In the genomic region with DNA sequence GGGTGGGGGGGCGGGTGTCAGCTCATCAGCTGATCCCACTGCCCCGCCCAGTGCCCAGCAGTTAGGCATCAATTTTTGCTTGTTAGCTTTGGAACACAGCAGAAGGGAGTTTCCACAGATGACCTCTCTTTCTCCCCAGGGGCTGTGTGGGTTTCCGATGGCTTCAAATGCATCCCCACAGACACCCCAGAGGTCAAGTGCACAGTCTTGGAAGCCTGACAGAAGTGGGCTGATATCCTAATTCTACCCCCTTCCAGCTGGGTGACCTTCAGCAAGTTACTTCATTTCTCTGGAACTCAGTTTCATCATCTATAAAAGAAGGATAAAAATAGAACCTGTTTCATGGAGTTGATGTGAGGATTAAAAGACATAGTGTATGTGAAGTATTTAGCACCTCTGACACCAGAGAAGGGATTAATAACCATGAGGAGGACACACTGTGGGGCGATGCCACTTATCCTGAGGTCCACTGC, we compare ENCODE assay signal across 11 cellular contexts. TPM values are rescaled to one million over a fixed set of nuclear protein-coding genes. Genes with fewer than 3 reads are reported as not detected.
DNase-seq lines count a peak whose midpoint lies in the region; ATAC-seq and TF ChIP-seq lines count a peak whose summit lies in the region.
"Had no signal": no experiment of that assay in that cellular context is flagged by ENCODE, and none has a peak within 500 bp of the region (broad histone marks: within the 10 kb centered on the region; RNA-seq: fewer than 3 reads in every experiment).

No MANE protein-coding gene starts in this region.

- H3K36me3 ChIP-seq in DOHH2 (ENCODE audit: control insufficient read depth, low read length), result peaks cover 79% of the 10 kb centered on the region
- H3K36me3 ChIP-seq in WERI-Rb-1, result peaks cover 11% of the 10 kb centered on the region

- H3K4me2 ChIP-seq in DOHH2 (ENCODE audit: low read length), result peak overlapping the region; percentile 88

- H3K27me3 ChIP-seq in DOHH2 (ENCODE audit: control insufficient read depth, low read length) (no peaks in the 10 kb centered on the region), WERI-Rb-1 (ENCODE audit: insufficient read depth, low read depth, severe bottlenecking) (no peaks in the 10 kb centered on the region)

- H3K79me2 ChIP-seq in DOHH2 (ENCODE audit: control insufficient read depth, low read length), result peaks cover 85% of the 10 kb centered on the region

- H4K20me1 ChIP-seq in DOHH2 (ENCODE audit: control insufficient read depth, insufficient read depth, low read depth, low read length), result no peaks in the 10 kb centered on the region

- peaks cover 44% of the 10 kb centered on the region for H3F3A ChIP-seq in DOHH2 (ENCODE audit: control insufficient read depth, insufficient read depth)

- peaks cover 100% of the 10 kb centered on the region for H3K4me1 ChIP-seq in DOHH2 (ENCODE audit: control insufficient read depth, low read length)

- DNase-seq in M059J (ENCODE audit: low read depth) (peak; percentile 22), left lobe of liver (ENCODE audit: low spot score) (no peak), foreskin melanocyte (no peak), C1 segment of cervical spinal cord (lab: John Stamatoyannopoulos, UW) (no peak), iPS-NIHi11 (ENCODE audit: low spot score) (no peak), WERI-Rb-1 (no peak)
- DNase-seq: activated CD8-positive, alpha-beta memory T cell treated with anti-CD3 and anti-CD28 coated beads, Interleukin-2, amount 50 U/mL, for 48 hours; natural killer cell had no signal

- H3K9me3 ChIP-seq in DOHH2 (ENCODE audit: control insufficient read depth, insufficient read depth, low read length), result no peaks in the 10 kb centered on the region
- H3K9me3 ChIP-seq in WERI-Rb-1 (ENCODE audit: severe bottlenecking), result no peaks in the 10 kb centered on the region

- TF ChIP-seq CTCF in DOHH2 (IDR thresholded peaks at IDR 0.05; ENCODE audit: low read depth, low read length, poor library complexity, severe bottlenecking) (no peak), WERI-Rb-1 (IDR thresholded peaks at IDR 0.05; ENCODE audit: low read depth, low read length) (no peak)

- H3K27ac ChIP-seq in DOHH2 (ENCODE audit: low read depth, low read length), result peak overlapping the region; percentile 99
- H3K27ac ChIP-seq in WERI-Rb-1, result no peak overlapping the region

- H3K9me2 ChIP-seq in DOHH2 (replicated peaks; ENCODE audit: control insufficient read depth, low read length), result no peaks in the 10 kb centered on the region

- ATAC-seq in GM21423 (IDR thresholded peaks at IDR 0.05; ENCODE audit: unreplicated experiment), result peak; percentile 45
- ATAC-seq in left lobe of liver, result peak; percentile 27
- ATAC-seq: natural killer cell had no signal

- peak overlapping the region; percentile 55 for H3K4me3 ChIP-seq in DOHH2 (ENCODE audit: low read length)
- no peak overlapping the region for H3K4me3 ChIP-seq in WERI-Rb-1 (ENCODE audit: low read depth, low read length)

RNA-seq across cellular contexts. Expression of gene TTC9, which starts 22.0 kb away (rescaled TPM):
- 0.07 and 1.3 TPM in 2 replicates for total RNA-seq in M059J (2014; rRNA removed; shearing (Covaris generic))
- 0.23 TPM for total RNA-seq in left lobe of liver
- total RNA-seq: G401 had no signal
